11 cellular contexts compared by ENCODE assay signal in the genomic region with DNA sequence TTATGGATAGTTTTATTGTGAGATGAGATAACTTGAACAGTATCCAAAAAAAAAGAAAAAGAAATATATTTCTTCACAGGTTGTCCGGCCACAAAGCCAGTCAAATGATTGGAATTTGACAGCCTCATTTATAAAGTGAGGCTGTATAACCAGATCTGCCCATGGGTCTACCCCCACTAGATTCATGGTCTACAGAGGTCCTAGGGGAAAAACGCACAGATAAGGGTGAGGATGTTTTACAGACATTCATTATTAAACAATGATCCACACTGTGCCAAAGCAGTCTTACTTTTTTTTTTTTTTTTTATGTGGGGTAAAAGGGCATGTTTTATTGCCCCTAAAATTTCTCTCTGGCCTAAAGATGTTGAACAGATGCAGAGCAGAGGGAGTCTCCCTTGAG.
"Had no signal": no experiment of that assay in that cellular context is flagged by ENCODE, and none has a peak within 500 bp of the region (broad histone marks: within the 10 kb centered on the region; RNA-seq: fewer than 3 reads in every experiment).

No MANE protein-coding gene starts in this region.

- H3K4me3 ChIP-seq: GM23248, GM23338, HAP-1 had no signal

- H3K9ac ChIP-seq: GM23248 had no signal

- H3K4me2 ChIP-seq: GM23338 had no signal

- H2AFZ ChIP-seq: GM23248, GM23338 had no signal

- H3K9me3 ChIP-seq: HAP-1 had no signal

- H3K4me1 ChIP-seq: HAP-1 had no signal

- H3K27ac ChIP-seq: GM23248 had no signal

- H3K27ac Mint-ChIP-seq: GM23338, H9, HFFc6 had no signal

- ATAC-seq: GM23338, HCT116 had no signal

- H3K4me3 Mint-ChIP-seq: GM23338, H9, HFFc6 had no signal

- H3K36me3 ChIP-seq: HAP-1 had no signal

- DNase-seq: GM23248, GOT3, H7, H9, HCEC 1CT, HFFc6 had no signal

- FAIRE-seq: H1, H54 had no signal
